24 cellular contexts compared by ENCODE assay signal in the genomic region with DNA sequence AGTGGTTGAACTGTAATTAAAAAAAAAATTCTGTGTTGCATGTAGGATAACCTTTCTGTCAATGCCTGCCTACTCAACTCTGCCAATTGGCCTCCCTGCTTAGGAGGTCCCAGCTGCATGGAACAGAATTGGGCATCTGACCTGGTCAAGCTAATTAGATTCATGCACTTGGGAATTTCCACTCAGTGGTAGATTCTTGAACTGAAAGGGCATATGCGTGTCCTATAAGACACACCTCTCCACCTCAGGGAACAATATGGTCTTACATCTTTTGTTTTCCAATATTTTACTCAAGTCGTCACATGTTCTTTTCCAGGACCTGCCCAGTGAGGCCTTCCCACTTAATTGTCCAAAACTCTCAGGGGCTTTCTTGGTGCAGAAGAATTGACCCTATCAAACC.
DNase-seq lines count a peak whose midpoint lies in the region; ATAC-seq, FAIRE-seq and TF ChIP-seq lines count a peak whose summit lies in the region.
"Had no signal": no experiment of that assay in that cellular context is flagged by ENCODE, and none has a peak within 500 bp of the region (broad histone marks: within the 10 kb centered on the region; RNA-seq: fewer than 3 reads in every experiment).

No MANE protein-coding gene starts in this region.

- H3K27ac ChIP-seq in GM12878 (ENCODE audit: control insufficient read depth, insufficient read depth) = no peak overlapping the region
- H3K27ac ChIP-seq: 22Rv1; A549; BLaER1 treated with 17β-estradiol and CSF1 and Interleukin-3, amounts not matched to agents 10 nM and 100 nM; C4-2B had no signal

- peaks cover 2% of the 10 kb centered on the region; the same call in 2 of the 3 replicates for H3K9me3 ChIP-seq in GM12878 (replicated peaks; ENCODE audit: control insufficient read depth, insufficient read depth, low read length)
- H3K9me3 ChIP-seq: Caco-2 had no signal

- H3K27me3 Mint-ChIP-seq in stimulated activated memory B cell treated with anti-CD40 and anti-IgM and Interleukin-4, amounts not matched to agents 10 μg/mL and 1 μg/mL and 100 μg/mL, for 72 hours = no peaks in the 10 kb centered on the region
- H3K27me3 Mint-ChIP-seq in activated naive CD4-positive, alpha-beta T cell treated with anti-CD3 and anti-CD28 coated beads for 36 hours (ENCODE audit: low read depth) = no peaks in the 10 kb centered on the region
- H3K27me3 Mint-ChIP-seq: CD4-positive, alpha-beta T cell had no signal

- 46% methylated on average over 2 of the region's 2 CpGs for WGBS in GM12878 (ENCODE audit: insufficient coverage, insufficient replicate concordance, low lambda C conversion rate, missing lambda C conversion rate)

- ATAC-seq in GM12878 (peak; percentile 80), GM19463 (IDR thresholded peaks at IDR 0.05; ENCODE audit: unreplicated experiment) (no peak)
- peak; percentile 56 for ATAC-seq in stimulated activated memory B cell treated with anti-CD40 and anti-IgM and Interleukin-4, amounts not matched to agents 10 μg/mL and 1 μg/mL and 100 μg/mL, for 72 hours
- ATAC-seq: A549; CD8-positive, alpha-beta T cell had no signal

- TF ChIP-seq POLR2A in GM12891 (IDR thresholded peaks at IDR 0.05; ENCODE audit: low read depth, low read length) (no peak), GM12878 (IDR thresholded peaks at IDR 0.05; ENCODE audit: low read depth, low read length) (no peak)

- H2AFZ ChIP-seq in GM12878 (ENCODE audit: control insufficient read depth, low read depth, low read length) = no peak overlapping the region

- intact Hi-C loops in GM12878 (cut with micrococcal nuclease; ENCODE audit: unreplicated experiment) = no loop called here
- intact Hi-C loops in activated naive CD4-positive, alpha-beta T cell treated with anti-CD3 and anti-CD28 coated beads for 36 hours (cut with micrococcal nuclease) = no loop called here

- H3K79me2 ChIP-seq in GM12878 (ENCODE audit: control insufficient read depth, insufficient read depth, low read length) = no peaks in the 10 kb centered on the region

- no peak overlapping the region for H3K4me3 ChIP-seq in GM12878
- H3K4me3 ChIP-seq: A549; BLaER1 treated with 17β-estradiol and CSF1 and Interleukin-3, amounts not matched to agents 10 nM and 100 nM had no signal

- TF ChIP-seq CTCF in GM12878 (IDR thresholded peaks at IDR 0.05 in 2 of 3, conservative IDR thresholded peaks at IDR 0.05 in 1 of 3; ENCODE audit: control insufficient read depth in 2 of 3, extremely low read depth in 1 of 3, insufficient read depth in 1 of 3, low read depth in 3 of 3, low read length in 3 of 3) = no peak

- no peak for TF ChIP-seq EP300 in GM12878 (IDR thresholded peaks at IDR 0.05; ENCODE audit: borderline replicate concordance in 1 of 2, control insufficient read depth in 1 of 2, low read depth in 2 of 2, low read length in 2 of 2)

- H3K9ac ChIP-seq in GM12878 (ENCODE audit: control insufficient read depth, insufficient read depth, low read length) = no peak overlapping the region
- H3K9ac ChIP-seq: BLaER1 treated with 17β-estradiol and CSF1 and Interleukin-3, amounts not matched to agents 10 nM and 100 nM had no signal

- H3K27me3 ChIP-seq in GM12878 (replicated peaks in 1 of 2; ENCODE audit: control insufficient read depth in 2 of 2, insufficient read depth in 2 of 2, low read length in 1 of 2) = no peaks in the 10 kb centered on the region

- RAD21 ChIA-PET in GM12878 (lab: Charles Lee; ENCODE audit: unreplicated experiment) = interaction anchor here (1.0 to 1.6 kb wide), 4 partner anchors 18 to 101 kb away, joined by 3 to 6 read pairs (median 4); no protein-coding TSS in a partner anchor

- POLR2A ChIA-PET in GM12878 (lab: Charles Lee) = interaction anchor here (0.5 to 1.2 kb wide), 4 partner anchors 19 to 113 kb away, joined by 3 to 5 read pairs (median 3); no protein-coding TSS in a partner anchor

- CTCF ChIA-PET in GM12878 (lab: Yijun Ruan, JAX) = interaction anchor here (1.1 to 1.7 kb wide), 4 partner anchors 9 to 17 kb away, joined by 4 read pairs; no protein-coding TSS in a partner anchor
- CTCF ChIA-PET in activated naive CD4-positive, alpha-beta T cell treated with anti-CD3 and anti-CD28 coated beads for 36 hours (lab: Charles Lee) = interaction anchor here (0.6 to 1.2 kb wide), 2 partner anchors 52 to 108 kb away, joined by 3 read pairs; no protein-coding TSS in a partner anchor

- no peak overlapping the region for H3K4me3 Mint-ChIP-seq in stimulated activated memory B cell treated with anti-CD40 and anti-IgM and Interleukin-4, amounts not matched to agents 10 μg/mL and 1 μg/mL and 100 μg/mL, for 72 hours
- H3K4me3 Mint-ChIP-seq in activated naive CD4-positive, alpha-beta T cell treated with anti-CD3 and anti-CD28 coated beads for 36 hours = no peak overlapping the region
- H3K4me3 Mint-ChIP-seq: B cell; CD4-positive, alpha-beta T cell; CD8-positive, alpha-beta T cell had no signal

- H3K27ac Mint-ChIP-seq in stimulated activated memory B cell treated with anti-CD40 and anti-IgM and Interleukin-4, amounts not matched to agents 10 μg/mL and 1 μg/mL and 100 μg/mL, for 72 hours = no peak overlapping the region
- no peak overlapping the region for H3K27ac Mint-ChIP-seq in activated naive CD4-positive, alpha-beta T cell treated with anti-CD3 and anti-CD28 coated beads for 36 hours
- H3K27ac Mint-ChIP-seq: B cell; CD4-positive, alpha-beta T cell; CD8-positive, alpha-beta T cell had no signal

- no peaks in the 10 kb centered on the region for H3K36me3 ChIP-seq in GM12878 (ENCODE audit: control insufficient read depth in 2 of 2, insufficient read depth in 2 of 2, low read length in 1 of 2)
- H3K36me3 ChIP-seq: BLaER1 treated with 17β-estradiol and CSF1 and Interleukin-3, amounts not matched to agents 10 nM and 100 nM had no signal

- no peaks in the 10 kb centered on the region for H4K20me1 ChIP-seq in GM12878 (ENCODE audit: control insufficient read depth, insufficient read depth)
- H4K20me1 ChIP-seq: BLaER1 treated with 17β-estradiol and CSF1 and Interleukin-3, amounts not matched to agents 10 nM and 100 nM had no signal

- SMC1A ChIA-PET in GM12878 (lab: Charles Lee; ENCODE audit: uncharacterized antibody, unreplicated experiment) = interaction anchor here (0.9 to 2.7 kb wide), 16 partner anchors 10 to 188 kb away, joined by 3 to 13 read pairs (median 4); no protein-coding TSS in a partner anchor

- no peaks in the 10 kb centered on the region for H3K4me1 Mint-ChIP-seq in stimulated activated memory B cell treated with anti-CD40 and anti-IgM and Interleukin-4, amounts not matched to agents 10 μg/mL and 1 μg/mL and 100 μg/mL, for 72 hours
- H3K4me1 Mint-ChIP-seq in activated naive CD4-positive, alpha-beta T cell treated with anti-CD3 and anti-CD28 coated beads for 36 hours (ENCODE audit: low read depth) = peaks cover 13% of the 10 kb centered on the region
- H3K4me1 Mint-ChIP-seq: B cell had no signal

- no peak overlapping the region for H3K4me2 ChIP-seq in GM12878 (ENCODE audit: control insufficient read depth, insufficient read depth)
- H3K4me2 ChIP-seq: A549; BLaER1 treated with 17β-estradiol and CSF1 and Interleukin-3, amounts not matched to agents 10 nM and 100 nM had no signal

- DNase-seq in Caki2 (ENCODE audit: low read depth) (peak; percentile 20), GM12891 (ENCODE audit: insufficient read length, low spot score) (no peak), GM12878 (ENCODE audit: low read depth, low spot score) (no peak), NCI-H510A (lab: John Stamatoyannopoulos, UW) (no peak)
- no peak for DNase-seq in activated naive CD4-positive, alpha-beta T cell treated with anti-CD3 and anti-CD28 coated beads for 36 hours
- DNase-seq: AML-193; Caco-2; CD4-positive, alpha-beta T cell; CD8-positive, alpha-beta T cell; DMS 273 treated with DMSO at 0.1 percent for 48 hours; DMS153; DMS53; DMS79; DND-41; EL; GDM1 had no signal

- in situ Hi-C loops in Caki2 (cut with HindIII; ENCODE audit: low pct_unique_long_range_greater_than_20kb, low sequenced_read_pairs) (no loop called here), GM12878 (cut with MboI) (no loop called here)

- no peaks in the 10 kb centered on the region for H3K9me3 Mint-ChIP-seq in stimulated activated memory B cell treated with anti-CD40 and anti-IgM and Interleukin-4, amounts not matched to agents 10 μg/mL and 1 μg/mL and 100 μg/mL, for 72 hours
- H3K9me3 Mint-ChIP-seq in activated naive CD4-positive, alpha-beta T cell treated with anti-CD3 and anti-CD28 coated beads for 36 hours = no peaks in the 10 kb centered on the region
- H3K9me3 Mint-ChIP-seq: CD4-positive, alpha-beta T cell; CD8-positive, alpha-beta T cell had no signal

- H3K36me3 Mint-ChIP-seq in stimulated activated memory B cell treated with anti-CD40 and anti-IgM and Interleukin-4, amounts not matched to agents 10 μg/mL and 1 μg/mL and 100 μg/mL, for 72 hours = peaks cover 6% of the 10 kb centered on the region
- H3K36me3 Mint-ChIP-seq in activated naive CD4-positive, alpha-beta T cell treated with anti-CD3 and anti-CD28 coated beads for 36 hours (ENCODE audit: low read depth) = no peaks in the 10 kb centered on the region
- H3K36me3 Mint-ChIP-seq: CD8-positive, alpha-beta T cell had no signal

- BruUV-seq in GM12878 (replicated peaks; lab: Mats Ljungman, UMichigan) = no TSS peak

- no peaks in the 10 kb centered on the region for H3K4me1 ChIP-seq in GM12878 (ENCODE audit: control insufficient read depth, insufficient read depth, low read length)
- H3K4me1 ChIP-seq: Caco-2 had no signal

- TF ChIP-seq RAD21 in GM12878 (IDR thresholded peaks at IDR 0.05; ENCODE audit: insufficient read depth, low read depth, low read length) = no peak

- FAIRE-seq in GM12891 (lab: Jason Lieb, UNC) = peak; percentile 28
- no peak for FAIRE-seq in GM12878 (lab: Jason Lieb, UNC)
- FAIRE-seq: A549, GM19239 had no signal

TF ChIP-seq in GM12891, 5 proteins besides CTCF, POLR2A, EP300 and RAD21:
- no peak for TF ChIP-seq TAF1 (IDR thresholded peaks at IDR 0.05; ENCODE audit: low read depth, low read length)
- no peak for TF ChIP-seq POLR2AphosphoS5 (IDR thresholded peaks at IDR 0.05; ENCODE audit: low read depth, low read length)
- no peak for TF ChIP-seq POU2F2 (IDR thresholded peaks at IDR 0.05; ENCODE audit: low read depth, low read length)
- TF ChIP-seq SPI1 (IDR thresholded peaks at IDR 0.05; ENCODE audit: low read depth, low read length) = no peak
- TF ChIP-seq PAX5 (IDR thresholded peaks at IDR 0.05; ENCODE audit: insufficient read depth, low read length, severe bottlenecking) = no peak

TF ChIP-seq in GM12878, 131 proteins besides CTCF, POLR2A, EP300 and RAD21:
- TF ChIP-seq PAX5 (IDR thresholded peaks at IDR 0.05; ENCODE audit: borderline replicate concordance, low read depth, low read length) (no peak), CHD4 (IDR thresholded peaks at IDR 0.05) (no peak), IKZF1 (conservative IDR thresholded peaks at IDR 0.05) (peak; percentile 51; the same call in 1 of the 2 replicates), NR2F1 (conservative IDR thresholded peaks at IDR 0.05) (0 out of 2 replicates have a peak, but pooled peaks have one; percentile 29), IKZF2 (IDR thresholded peaks at IDR 0.05) (0 out of 4 replicates have a peak, but pooled peaks of 1 of the 2 experiments have one; percentile 21), MTA2 (IDR thresholded peaks at IDR 0.05; ENCODE audit: low read depth) (peak; percentile 24; the same call in 1 of the 2 replicates), ZNF217 (IDR thresholded peaks at IDR 0.05) (no peak)
